Comparison of ENCODE assay signal across 9 cellular contexts in the genomic region with DNA sequence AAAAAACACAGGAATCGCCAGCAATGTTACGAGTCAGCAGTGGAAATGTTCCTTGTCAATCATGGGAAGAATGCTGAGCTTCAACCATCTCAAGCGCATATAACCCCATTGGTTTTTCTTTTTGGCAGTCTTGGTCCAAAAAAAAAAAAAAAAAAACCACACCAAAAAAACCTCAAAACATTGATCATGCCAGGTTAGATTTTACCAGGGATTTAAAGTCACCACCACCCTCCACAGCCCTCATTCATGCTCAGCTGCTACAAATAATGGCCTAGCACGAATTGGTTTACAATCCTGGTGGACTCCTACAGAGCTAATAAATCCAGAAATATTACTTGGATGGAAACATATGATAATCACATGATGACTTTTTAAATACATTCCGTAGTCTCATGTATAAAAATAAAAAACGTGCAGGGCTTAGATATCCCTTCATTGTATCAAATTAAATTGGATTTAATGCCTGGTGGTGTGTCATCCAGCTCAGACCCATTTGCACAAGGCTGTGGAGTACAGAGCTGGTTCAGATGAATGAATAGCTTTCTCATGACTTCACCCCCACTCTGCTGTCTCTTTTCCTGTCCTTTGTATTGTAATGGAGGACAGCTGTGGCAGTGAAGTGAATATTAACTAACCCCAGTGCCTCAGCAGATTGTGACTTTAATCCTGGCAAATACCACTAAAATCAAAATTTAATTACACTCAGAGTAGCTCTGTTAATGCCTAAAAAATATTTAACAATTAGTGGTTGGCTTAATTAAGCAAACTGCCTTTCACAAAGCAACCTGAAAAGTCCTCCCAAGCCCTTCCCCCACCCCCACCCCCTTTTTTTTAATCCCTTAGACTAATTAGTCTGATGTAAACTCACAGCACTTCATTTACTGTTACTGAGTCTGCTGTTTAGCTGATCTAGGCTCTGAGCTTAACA.
DNase-seq lines count a peak whose midpoint lies in the region; ATAC-seq and TF ChIP-seq lines count a peak whose summit lies in the region.
"Had no signal": no experiment of that assay in that cellular context is flagged by ENCODE, and none has a peak within 500 bp of the region (broad histone marks: within the 10 kb centered on the region; RNA-seq: fewer than 3 reads in every experiment).

No MANE protein-coding gene starts in this region.

- DNase-seq in HAP-1 (ENCODE audit: low spot score in 2 of 2) (peak; percentile 47 to 71), NCI-H82 treated with DMSO at 0.1 percent for 48 hours (lab: John Stamatoyannopoulos, UW; ENCODE audit: unreplicated experiment) (peak; percentile 98), fibroblast of pulmonary artery (ENCODE audit: low read depth) (peak; percentile 71), skeletal muscle cell (ENCODE audit: low read depth) (peak; percentile 45), UCSD-AML1 (lab: John Stamatoyannopoulos, UW; ENCODE audit: unreplicated experiment) (no peak)
- DNase-seq in CD8-positive, alpha-beta memory T cell, result no peak
- DNase-seq: left cardiac atrium, NCI-H1930 had no signal

- in situ Hi-C loops in HAP-1 (cut with MboI; ENCODE audit: low sequenced_read_pairs), result no loop called here

- TF ChIP-seq POLR2A in GM18505 (IDR thresholded peaks at IDR 0.05; ENCODE audit: borderline replicate concordance, extremely low read depth, insufficient read depth, insufficient read length), result no peak

- H3K4me1 ChIP-seq in HAP-1, result peaks cover 44% of the 10 kb centered on the region
- no peaks in the 10 kb centered on the region for H3K4me1 ChIP-seq in CD8-positive, alpha-beta memory T cell (ENCODE audit: insufficient read depth, low read length)

- H3K4me3 ChIP-seq in HAP-1 (no peak overlapping the region), fibroblast of pulmonary artery (replicated peaks; ENCODE audit: low read depth, low read length) (no peak overlapping the region), skeletal muscle cell (ENCODE audit: low read depth, low read length) (no peak overlapping the region)
- H3K4me3 ChIP-seq in CD8-positive, alpha-beta memory T cell (ENCODE audit: low read length), result no peak overlapping the region

- no peak for TF ChIP-seq CTCF in fibroblast of pulmonary artery (IDR thresholded peaks at IDR 0.05; ENCODE audit: low read length, missing control alignments)

- H3K9me3 Mint-ChIP-seq in CD8-positive, alpha-beta memory T cell, result peaks cover 0 to 42% (median 9%) of the 10 kb centered on the region in 5 donors

- no peak overlapping the region for H3K27ac Mint-ChIP-seq in CD8-positive, alpha-beta memory T cell

- H3K27ac ChIP-seq in CD8-positive, alpha-beta memory T cell (ENCODE audit: low read depth, low read length), result no peak overlapping the region

- H3K36me3 Mint-ChIP-seq in CD8-positive, alpha-beta memory T cell, result no peaks in the 10 kb centered on the region

- H3K4me1 Mint-ChIP-seq in CD8-positive, alpha-beta memory T cell, result no peaks in the 10 kb centered on the region

- H3K27me3 Mint-ChIP-seq in CD8-positive, alpha-beta memory T cell, result no peaks in the 10 kb centered on the region

- no peak for ATAC-seq in GM18505 (IDR thresholded peaks at IDR 0.05; ENCODE audit: unreplicated experiment)

- H3K9me3 ChIP-seq in HAP-1, result peaks cover 5% of the 10 kb centered on the region
- H3K9me3 ChIP-seq in CD8-positive, alpha-beta memory T cell (ENCODE audit: low read length), result no peaks in the 10 kb centered on the region

- no peaks in the 10 kb centered on the region for H3K36me3 ChIP-seq in HAP-1 (replicated peaks)
- H3K36me3 ChIP-seq in CD8-positive, alpha-beta memory T cell (ENCODE audit: insufficient read depth, low read length), result no peaks in the 10 kb centered on the region

- CTCF ChIA-PET in CD8-positive, alpha-beta memory T cell (lab: Charles Lee), result no interaction called here

- H3K4me3 Mint-ChIP-seq in CD8-positive, alpha-beta memory T cell, result no peak overlapping the region

- POLR2A ChIA-PET in CD8-positive, alpha-beta memory T cell (lab: Charles Lee), result no interaction called here

- H3K27me3 ChIP-seq in HAP-1 (ENCODE audit: low read depth), result no peaks in the 10 kb centered on the region
- H3K27me3 ChIP-seq in CD8-positive, alpha-beta memory T cell (ENCODE audit: insufficient read depth, low read length, poor library complexity, severe bottlenecking), result no peaks in the 10 kb centered on the region

Comparison
In these comparisons a context has a peak if more than half of its experiments do, and no peak if none do; other contexts are left out.
1. DNase-seq: peak in HAP-1 (2 of 2), NCI-H82 treated with DMSO at 0.1 percent for 48 hours (single experiment), fibroblast of pulmonary artery (single experiment) and skeletal muscle cell (single experiment); none in CD8-positive, alpha-beta memory T cell (0 of 5) and UCSD-AML1 (single experiment).